Comparison of ENCODE assay signal across 14 cellular contexts in the genomic region with DNA sequence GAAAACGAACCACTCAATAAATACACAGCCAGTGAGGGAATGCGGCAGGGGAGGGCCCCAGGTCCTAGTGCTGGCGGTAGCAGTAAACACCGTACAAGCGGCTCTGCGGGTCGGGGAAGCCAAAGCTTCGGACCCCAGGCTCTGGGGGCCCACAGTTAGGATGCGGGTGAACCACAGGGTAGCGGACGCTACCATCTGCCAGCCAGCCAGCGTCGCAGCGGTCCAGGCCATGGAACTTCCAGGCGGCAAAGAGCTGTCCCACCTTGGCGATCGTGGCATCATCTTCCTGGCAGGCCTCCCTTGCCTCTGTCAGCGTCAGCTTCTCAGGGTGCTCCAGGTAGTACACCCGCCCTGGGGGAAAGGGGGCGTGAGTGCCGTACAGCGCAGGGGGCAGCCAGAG. TPM values are rescaled to one million over a fixed set of nuclear protein-coding genes. Genes with fewer than 3 reads are reported as not detected.
DNase-seq lines count a peak whose midpoint lies in the region; ATAC-seq, FAIRE-seq and TF ChIP-seq lines count a peak whose summit lies in the region.
"Had no signal": no experiment of that assay in that cellular context is flagged by ENCODE, and none has a peak within 500 bp of the region (broad histone marks: within the 10 kb centered on the region; RNA-seq: fewer than 3 reads in every experiment).

No MANE protein-coding gene starts in this region.

- no peak overlapping the region for H2BK12ac ChIP-seq in neuronal stem cell (ENCODE audit: low read length)

- no peak overlapping the region for H3K14ac ChIP-seq in neuronal stem cell (ENCODE audit: low read length)

- H3K9ac ChIP-seq in BLaER1 (no peak overlapping the region), K562 (ENCODE audit: insufficient read depth in 1 of 2, low read depth in 2 of 2, low read length in 2 of 2) (peak overlapping the region in 1 of 2 experiments; percentile 60; a peak in 2 of 4 replicates), neuronal stem cell (ENCODE audit: low read depth, low read length, poor library complexity) (peak overlapping the region; percentile 51), SK-N-SH (no peak overlapping the region)

- TF ChIP-seq RAD21 in K562 (CRISPR knock-in tag; conservative IDR thresholded peaks at IDR 0.05 in 1 of 2, IDR thresholded peaks at IDR 0.05 in 1 of 2) = no peak
- TF ChIP-seq RAD21 in SK-N-SH (IDR thresholded peaks at IDR 0.05; ENCODE audit: low read length) = no peak

- H3K36me3 ChIP-seq in BLaER1 = no peaks in the 10 kb centered on the region
- H3K36me3 ChIP-seq in K562 (ENCODE audit: control insufficient read depth, insufficient read depth, low read length) = no peaks in the 10 kb centered on the region
- H3K36me3 ChIP-seq in neuronal stem cell (replicated peaks in 1 of 2; ENCODE audit: control insufficient read depth in 2 of 2, insufficient read depth in 2 of 2, low read length in 2 of 2) = no peaks in the 10 kb centered on the region
- H3K36me3 ChIP-seq in SK-N-SH (replicated peaks in 1 of 2; ENCODE audit: control insufficient read depth in 1 of 2, insufficient read depth in 2 of 2, low read length in 1 of 2) = no peaks in the 10 kb centered on the region

- H3K4me2 ChIP-seq in BLaER1 (0 out of 2 replicates have a peak overlapping the region, but pooled peaks have one; percentile 30), K562 (ENCODE audit: insufficient read depth, low read length) (no peak overlapping the region), neuronal stem cell (ENCODE audit: insufficient read depth, low read length, poor library complexity, severe bottlenecking) (no peak overlapping the region), SK-N-SH (no peak overlapping the region)
- H3K4me2 ChIP-seq: A549 had no signal

- H3K79me2 ChIP-seq in K562 (ENCODE audit: control insufficient read depth, insufficient read depth, low read length) (no peaks in the 10 kb centered on the region), SK-N-SH (ENCODE audit: insufficient read depth) (no peaks in the 10 kb centered on the region)

- no peaks in the 10 kb centered on the region for H3F3A ChIP-seq in SK-N-SH (replicated peaks; ENCODE audit: insufficient read depth)

- no peak for TF ChIP-seq EP300 in K562 (IDR thresholded peaks at IDR 0.05; ENCODE audit: low read length)
- no peak for TF ChIP-seq EP300 in SK-N-SH (IDR thresholded peaks at IDR 0.05; ENCODE audit: borderline replicate concordance in 1 of 2, low read depth in 1 of 2, low read length in 1 of 2)

- no peak overlapping the region for H3K4me3 ChIP-seq in BLaER1
- H3K4me3 ChIP-seq in K562 = no peak overlapping the region
- H3K4me3 ChIP-seq in neuronal stem cell (ENCODE audit: low read length in 2 of 2) = no peak overlapping the region
- H3K4me3 ChIP-seq in SK-N-SH (ENCODE audit: low read depth in 2 of 2, low read length in 1 of 2) = no peak overlapping the region
- H3K4me3 ChIP-seq: A549, GM12878 had no signal

- no peak overlapping the region for H2BK5ac ChIP-seq in neuronal stem cell (ENCODE audit: low read length)

- no peak overlapping the region for H2AK5ac ChIP-seq in neuronal stem cell (ENCODE audit: low read depth, low read length)

- in situ Hi-C loops in K562 (cut with MboI) = no loop called here

- H3K9me3 ChIP-seq in BLaER1 (no peaks in the 10 kb centered on the region), K562 (replicated peaks; ENCODE audit: control insufficient read depth, insufficient read depth, low read depth, low read length) (no peaks in the 10 kb centered on the region), neuronal stem cell (replicated peaks in 1 of 2; ENCODE audit: control insufficient read depth in 2 of 2, insufficient read depth in 1 of 2, low read depth in 1 of 2, low read length in 2 of 2) (peaks cover 0 to 1% of the 10 kb centered on the region in 2 donors), SK-N-SH (no peaks in the 10 kb centered on the region)
- H3K9me3 ChIP-seq: A549 had no signal

- H4K91ac ChIP-seq in neuronal stem cell (ENCODE audit: low read depth, low read length, poor library complexity) = no peak overlapping the region

- H3K4ac ChIP-seq in neuronal stem cell (ENCODE audit: low read length) = no peak overlapping the region

- H3K4me1 ChIP-seq in BLaER1 (peaks cover 28% of the 10 kb centered on the region), K562 (replicated peaks in 1 of 2; ENCODE audit: control insufficient read depth in 2 of 2, insufficient read depth in 2 of 2, low read length in 2 of 2) (peaks cover 8 to 35% of the 10 kb centered on the region in 2 experiments; a peak in 4 of 5 replicates), neuronal stem cell (ENCODE audit: control insufficient read depth in 2 of 2, insufficient read depth in 1 of 2, low read depth in 1 of 2, low read length in 2 of 2) (no peaks in the 10 kb centered on the region), SK-N-SH (ENCODE audit: control insufficient read depth in 1 of 2, insufficient read depth in 2 of 2, low read depth in 1 of 2, low read length in 1 of 2) (no peaks in the 10 kb centered on the region)
- H3K4me1 ChIP-seq: A549 had no signal

- BruUV-seq in K562 (replicated peaks; lab: Mats Ljungman, UMichigan) = no TSS peak

- CTCF ChIA-PET in K562 (lab: Yijun Ruan, JAX; ENCODE audit: low intra/inter-chr PET ratio) (interaction anchor here (0.6 to 0.7 kb wide), 2 partner anchors 303 to 484 kb away, joined by 3 to 6 read pairs; no protein-coding TSS in a partner anchor), SK-N-SH (lab: Yijun Ruan, JAX) (interaction anchor here (1.2 to 2.5 kb wide), 13 partner anchors 9 to 371 kb away, joined by 3 to 18 read pairs (median 7); partner anchors contain the start of gene HAPLN3)

- FAIRE-seq in K562 (lab: Jason Lieb, UNC) = no peak
- FAIRE-seq: GM12878, GM18507 had no signal

- TF ChIP-seq CTCF in K562 (IDR thresholded peaks at IDR 0.05 in 2 of 3, conservative IDR thresholded peaks at IDR 0.05 in 1 of 3; ENCODE audit: insufficient read depth in 2 of 3, low read depth in 1 of 3, low read length in 3 of 3) (no peak), SK-N-SH (IDR thresholded peaks at IDR 0.05) (no peak)

- DNase-seq in K562 (ENCODE audit: extremely low read depth in 1 of 4, low spot score in 3 of 4) (no peak), neuronal stem cell (ENCODE audit: low spot score) (no peak), SK-N-SH (no peak), putamen (ENCODE audit: low spot score) (no peak)
- no peak for DNase-seq in activated CD4-positive, alpha-beta T cell treated with anti-CD3 and anti-CD28 coated beads, Interleukin-2, amount 50 U/mL, for 4 hours
- DNase-seq: C1 segment of cervical spinal cord; CD8-positive, alpha-beta memory T cell; DMS79 had no signal

- no peak overlapping the region for H3K23ac ChIP-seq in neuronal stem cell (ENCODE audit: low read depth, low read length, poor library complexity)

- POLR2A ChIA-PET in K562 (lab: Yijun Ruan, JAX) (interaction anchor here (0.7 to 1.2 kb wide), 4 partner anchors 8 to 15 kb away, joined by 3 to 5 read pairs (median 4); no protein-coding TSS in a partner anchor), SK-N-SH (lab: Yijun Ruan, JAX) (no interaction called here)

- no peaks in the 10 kb centered on the region for H3K9me2 ChIP-seq in SK-N-SH

- H2AFZ ChIP-seq in K562 (ENCODE audit: low read depth, low read length) (no peak overlapping the region), neuronal stem cell (ENCODE audit: low read length) (no peak overlapping the region), SK-N-SH (ENCODE audit: low read depth) (no peak overlapping the region)

- intact Hi-C loops in K562 (cut with micrococcal nuclease) = no loop called here

- no peak for ATAC-seq in K562

- WGBS in K562 (ENCODE audit: insufficient coverage, low coverage, missing lambda C conversion rate) = 25% methylated on average over 16 of the region's 22 CpGs
- WGBS in neuronal stem cell (ENCODE audit: extremely low coverage in 2 of 2, insufficient read length in 2 of 2, insufficient replicate concordance in 1 of 2), 2 donors = no CpG with 5 or more reads among the region's 22 CpGs
- WGBS in SK-N-SH (ENCODE audit: low lambda C conversion rate) = 93% methylated on average over 20 of the region's 22 CpGs

- peak overlapping the region; percentile 21 for H3K18ac ChIP-seq in neuronal stem cell (ENCODE audit: low read length)

- no peaks in the 10 kb centered on the region for H3K27me3 ChIP-seq in BLaER1
- peaks cover 19 to 41% of the 10 kb centered on the region in 2 experiments; a peak in 4 of 5 replicates for H3K27me3 ChIP-seq in K562 (ENCODE audit: control insufficient read depth in 2 of 2, insufficient read depth in 2 of 2, low read length in 2 of 2)
- no peaks in the 10 kb centered on the region for H3K27me3 ChIP-seq in neuronal stem cell (ENCODE audit: control insufficient read depth in 3 of 3, insufficient read depth in 3 of 3, low read depth in 1 of 3, low read length in 3 of 3)
- peaks cover 3% of the 10 kb centered on the region; the same call in 1 of the 2 replicates for H3K27me3 ChIP-seq in SK-N-SH (ENCODE audit: insufficient read depth)

- no peaks in the 10 kb centered on the region for H3K79me1 ChIP-seq in neuronal stem cell (ENCODE audit: low read depth, low read length)

- no peak for TF ChIP-seq POLR2A in K562 (conservative IDR thresholded peaks at IDR 0.05)

- no peak overlapping the region for H3K27ac ChIP-seq in BLaER1
- no peak overlapping the region for H3K27ac ChIP-seq in K562 (ENCODE audit: extremely low read depth, low read depth, low read length)
- no peak overlapping the region for H3K27ac ChIP-seq in neuronal stem cell (replicated peaks; ENCODE audit: low read length)
- no peak overlapping the region for H3K27ac ChIP-seq in SK-N-SH (ENCODE audit: low read depth in 2 of 2, low read length in 1 of 2)
- H3K27ac ChIP-seq: 22Rv1, A549 had no signal

- no peak overlapping the region for H2BK15ac ChIP-seq in neuronal stem cell (ENCODE audit: low read length)

- no peaks in the 10 kb centered on the region for H3K9me1 ChIP-seq in K562 (ENCODE audit: control insufficient read depth, insufficient read depth, low read length)

- no peak overlapping the region for H2BK120ac ChIP-seq in neuronal stem cell (ENCODE audit: low read depth, low read length)

- no peaks in the 10 kb centered on the region; the same call in 1 of the 2 replicates for H4K20me1 ChIP-seq in BLaER1
- peaks cover 5% of the 10 kb centered on the region; the same call in 1 of the 2 replicates for H4K20me1 ChIP-seq in K562 (replicated peaks; ENCODE audit: control insufficient read depth, insufficient read depth, low read length)
- no peaks in the 10 kb centered on the region for H4K20me1 ChIP-seq in SK-N-SH (ENCODE audit: insufficient read depth)

- H4K8ac ChIP-seq in neuronal stem cell (ENCODE audit: low read depth, low read length) = no peak overlapping the region

RNA-seq across cellular contexts. Expression of gene HAPLN3, which starts 17.4 kb away (rescaled TPM):
- 5.6 and 9.6 TPM in 2 replicates for total RNA-seq in K562 (2011; cell fraction: chromatin; rRNA removed; ENCODE audit: low replicate concordance)
- total RNA-seq in K562 (2011; cell fraction: nucleolus; rRNA removed) = 6.2 and 6.8 TPM in 2 replicates
- 4.9 and 5.9 TPM in 2 replicates for total RNA-seq in K562 (2011; cell fraction: nucleoplasm; rRNA removed)
- total RNA-seq in K562 (2014; rRNA removed) (1.9 and 2.1 TPM in 2 replicates), K562 (2014; rRNA removed; fragmentation: Illumina TruSeq; extraction: Trizol) (0.35 and 0.36 TPM in 2 replicates), K562 (2015; rRNA removed; fragmentation: Illumina TruSeq; extraction: Trizol) (0.65 and 1.0 TPM in 2 replicates), K562 (2021) (1.9 and 2.4 TPM in 2 replicates)
- polyA plus RNA-seq in K562 (2011; rRNA removed) (0.71 and 2.1 TPM in 2 replicates), K562 (2014; fragmentation: Illumina TruSeq; extraction: Trizol) (0.59 and 1.00 TPM in 2 replicates), K562 (2014; fragmentation: Nextera tagmentation; extraction: Ambion mirVana) (under 1 TPM; 0.04 to 0.06 TPM), K562 (2014; rRNA removed) (2.0 and 3.4 TPM in 2 replicates), SK-N-SH (2012; rRNA removed) (8.3 and 9.7 TPM in 2 replicates)
- 1.4 and 2.3 TPM in 2 replicates for polyA plus RNA-seq in K562 (2011; cell fraction: cytosol; rRNA removed)
- 9.4 and 14.2 TPM in 2 replicates for polyA plus RNA-seq in K562 (2011; cell fraction: nucleus; rRNA removed)
- polyA plus RNA-seq in K562 (2012) = 1.6 and 4.0 TPM in 2 replicates
- 0.77 and 0.99 TPM in 2 replicates for polyA minus RNA-seq in K562 (2011; rRNA and poly(A)+ RNA removed)
- 2.5 TPM in 1 of 2 replicates, not detected in the other for polyA minus RNA-seq in K562 (2011; cell fraction: cytosol; rRNA and poly(A)+ RNA removed)
- polyA minus RNA-seq in K562 (2011; cell fraction: nucleus; rRNA and poly(A)+ RNA removed) = 1.1 and 1.8 TPM in 2 replicates
- 14.9 TPM for polyA plus RNA-seq in neuronal stem cell (2013, experiment 1 of 2)
- 14.3 TPM for polyA plus RNA-seq in neuronal stem cell (2013, experiment 2 of 2)
- 2.7 and 3.7 TPM in 2 replicates for polyA plus RNA-seq in SK-N-SH (2012; cell fraction: cytosol; rRNA removed)
- 28.0 and 34.0 TPM in 2 replicates for polyA plus RNA-seq in SK-N-SH (2012; cell fraction: nucleus; rRNA removed)

RNA-seq across cellular contexts. Expression of gene MFGE8, which starts 35.3 kb away (rescaled TPM):
- total RNA-seq in K562 (2011; cell fraction: chromatin; rRNA removed; ENCODE audit: low replicate concordance) = 609 and 1,242 TPM in 2 replicates
- 770 and 804 TPM in 2 replicates for total RNA-seq in K562 (2011; cell fraction: nucleolus; rRNA removed)
- 668 and 702 TPM in 2 replicates for total RNA-seq in K562 (2011; cell fraction: nucleoplasm; rRNA removed)
- total RNA-seq in K562 (2014; rRNA removed) = 62.3 and 73.1 TPM in 2 replicates
- total RNA-seq in K562 (2014; rRNA removed; fragmentation: Illumina TruSeq; extraction: Trizol) = 24.9 and 31.3 TPM in 2 replicates
- total RNA-seq in K562 (2015; rRNA removed; fragmentation: Illumina TruSeq; extraction: Trizol) = 35.4 and 36.3 TPM in 2 replicates
- total RNA-seq in K562 (2021) = 129 and 142 TPM in 2 replicates
- 85.1 and 148 TPM in 2 replicates for polyA plus RNA-seq in K562 (2011; rRNA removed)
- polyA plus RNA-seq in K562 (2011; cell fraction: cytosol; rRNA removed) = 115 and 120 TPM in 2 replicates
- polyA plus RNA-seq in K562 (2011; cell fraction: nucleus; rRNA removed) = 355 and 465 TPM in 2 replicates
- polyA plus RNA-seq in K562 (2012) = 147 and 220 TPM in 2 replicates
- polyA plus RNA-seq in K562 (2014; fragmentation: Illumina TruSeq; extraction: Trizol) = 93.6 and 109 TPM in 2 replicates
- 1 to 10 TPM; 2.3 to 3.1 TPM for polyA plus RNA-seq in K562 (2014; fragmentation: Nextera tagmentation; extraction: Ambion mirVana)
- 113 and 119 TPM in 2 replicates for polyA plus RNA-seq in K562 (2014; rRNA removed)
- 62.6 and 80.1 TPM in 2 replicates for polyA minus RNA-seq in K562 (2011; rRNA and poly(A)+ RNA removed)
- polyA minus RNA-seq in K562 (2011; cell fraction: cytosol; rRNA and poly(A)+ RNA removed) = 71.4 and 82.5 TPM in 2 replicates
- 120 and 137 TPM in 2 replicates for polyA minus RNA-seq in K562 (2011; cell fraction: nucleus; rRNA and poly(A)+ RNA removed)
- 104 TPM for polyA plus RNA-seq in neuronal stem cell (2013, experiment 1 of 2)
- polyA plus RNA-seq in neuronal stem cell (2013, experiment 2 of 2) = 101 TPM
- polyA plus RNA-seq in SK-N-SH (2012; rRNA removed) = 210 and 247 TPM in 2 replicates
- polyA plus RNA-seq in SK-N-SH (2012; cell fraction: cytosol; rRNA removed) = 106 and 153 TPM in 2 replicates
- 444 and 513 TPM in 2 replicates for polyA plus RNA-seq in SK-N-SH (2012; cell fraction: nucleus; rRNA removed)
- polyA plus RNA-seq: CD14-positive monocyte had no signal
